Comparison of ENCODE assay signal across 25 cellular contexts in the genomic region with DNA sequence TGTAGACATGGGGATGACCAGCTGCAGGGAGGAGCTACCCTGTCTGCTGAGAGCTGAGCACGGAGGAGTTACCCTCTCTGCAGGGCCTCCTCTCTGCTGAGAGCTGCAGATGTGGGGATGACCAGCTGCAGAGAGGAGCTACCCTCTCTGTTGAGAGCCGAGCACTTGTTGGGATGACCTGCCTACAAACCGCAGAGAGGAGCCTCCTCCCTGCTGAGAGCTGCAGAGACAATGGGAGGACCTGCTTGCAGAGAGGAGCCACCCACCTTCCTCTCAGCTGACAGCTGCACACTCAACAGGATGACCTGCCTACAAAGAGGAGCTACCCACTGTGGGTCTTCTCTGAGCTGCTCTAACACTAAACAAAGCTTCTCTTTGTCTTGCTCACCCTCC. TPM values are rescaled to one million over a fixed set of nuclear protein-coding genes. Genes with fewer than 3 reads are reported as not detected.
"Had no signal": no experiment of that assay in that cellular context is flagged by ENCODE, and none has a peak within 500 bp of the region (broad histone marks: within the 10 kb centered on the region; RNA-seq: fewer than 3 reads in every experiment).

No MANE protein-coding gene starts in this region.

- H3K9me3 ChIP-seq: Peyer's patch, SJSA1 had no signal

- H3K9me3 Mint-ChIP-seq: activated T-cell treated with anti-CD3 and anti-CD28 coated beads, Interleukin-2, amount 50 U/mL, for 24 hours; activated T-helper 1 cell treated with anti-CD3 and anti-CD28 coated beads, Interleukin-12 subunit alpha, Interleukin-12 subunit beta, Interleukin-2, Interleukin-4 antibody, amounts not matched to agents 30 ng/mL and 10 ng/mL and 1 ng/mL, durations not matched to agents 14 hours and 24 hours and 36 hours; central memory CD8-positive, alpha-beta T cell had no signal

- H3K4me1 ChIP-seq: Peyer's patch, SJSA1 had no signal

- H3K27ac ChIP-seq: Peyer's patch, RWPE1, SJSA1 had no signal

- H3K4me3 ChIP-seq: Peyer's patch, SJSA1 had no signal

- H3K27me3 ChIP-seq: Peyer's patch, SJSA1 had no signal

- DNase-seq: activated CD4-positive, CD25-positive, alpha-beta regulatory T cell; activated CD8-positive, alpha-beta memory T cell treated with anti-CD3 and anti-CD28 coated beads, Interleukin-2, amount 10 ng/mL, durations not matched to agents 7 days and 5 days; activated effector memory CD4-positive, alpha-beta T cell treated with anti-CD3 and anti-CD28 coated beads, Interleukin-2, amount 50 U/mL, for 16 hours; activated naive CD4-positive, alpha-beta T cell treated with Interleukin-2 at 50 U/mL for 16 hours; activated T-cell treated with anti-CD3 and anti-CD28 coated beads, Interleukin-2, amount 50 U/mL, for 24 hours; amygdala; Kasumi-1; NCI-H1105; NCI-H1436 treated with DMSO at 0.1 percent for 48 hours; NCI-H187; NCI-H2081; NCI-H510A treated with DMSO at 0.1 percent for 48 hours; NCI-H69; Peyer's patch; Right ventricle myocardium superior; T-helper 2 cell; T1000 had no signal

- ATAC-seq: activated CD8-positive, alpha-beta memory T cell treated with anti-CD3 and anti-CD28 coated beads, Interleukin-2, amount 10 ng/mL, durations not matched to agents 7 days and 5 days had no signal

- H3K36me3 ChIP-seq: Peyer's patch, SJSA1 had no signal

- H3K27me3 Mint-ChIP-seq: activated CD8-positive, alpha-beta memory T cell treated with anti-CD3 and anti-CD28 coated beads, Interleukin-2, amount 10 ng/mL, durations not matched to agents 7 days and 5 days; activated naive CD8-positive, alpha-beta T cell; activated T-cell treated with anti-CD3 and anti-CD28 coated beads, Interleukin-2, amount 50 U/mL, for 24 hours; brain; central memory CD8-positive, alpha-beta T cell had no signal

- H3K4me3 Mint-ChIP-seq: activated CD8-positive, alpha-beta memory T cell treated with anti-CD3 and anti-CD28 coated beads, Interleukin-2, amount 10 ng/mL, durations not matched to agents 7 days and 5 days; activated naive CD8-positive, alpha-beta T cell; activated T-cell treated with anti-CD3 and anti-CD28 coated beads, Interleukin-2, amount 50 U/mL, for 24 hours; activated T-helper 1 cell treated with anti-CD3 and anti-CD28 coated beads, Interleukin-12 subunit alpha, Interleukin-12 subunit beta, Interleukin-2, Interleukin-4 antibody, amounts not matched to agents 30 ng/mL and 10 ng/mL and 1 ng/mL, durations not matched to agents 14 hours and 24 hours and 36 hours; brain; central memory CD8-positive, alpha-beta T cell had no signal

- H3K27ac Mint-ChIP-seq: activated CD8-positive, alpha-beta memory T cell treated with anti-CD3 and anti-CD28 coated beads, Interleukin-2, amount 10 ng/mL, durations not matched to agents 7 days and 5 days; activated naive CD8-positive, alpha-beta T cell; activated T-cell treated with anti-CD3 and anti-CD28 coated beads, Interleukin-2, amount 50 U/mL, for 24 hours; activated T-helper 1 cell treated with anti-CD3 and anti-CD28 coated beads, Interleukin-12 subunit alpha, Interleukin-12 subunit beta, Interleukin-2, Interleukin-4 antibody, amounts not matched to agents 30 ng/mL and 10 ng/mL and 1 ng/mL, durations not matched to agents 14 hours and 24 hours and 36 hours; brain had no signal

- H3K4me1 Mint-ChIP-seq: activated CD8-positive, alpha-beta memory T cell treated with anti-CD3 and anti-CD28 coated beads, Interleukin-2, amount 10 ng/mL, durations not matched to agents 7 days and 5 days; brain; central memory CD8-positive, alpha-beta T cell had no signal

RNA-seq across cellular contexts. Expression of gene TAL2, which starts 51.7 kb away (rescaled TPM):
- total RNA-seq: astrocyte, M059J, Peyer's patch, SJSA1 had no signal
